ENCODE assay signal across 19 cellular contexts in genomic region chr18:23172981-23173380, GRCh38. TPM values are rescaled to one million over a fixed set of nuclear protein-coding genes. Genes with fewer than 3 reads are reported as not detected.
DNase-seq lines count a peak whose midpoint lies in the region; ATAC-seq, FAIRE-seq and TF ChIP-seq lines count a peak whose summit lies in the region.
"Had no signal": no experiment of that assay in that cellular context is flagged by ENCODE, and none has a peak within 500 bp of the region (broad histone marks: within the 10 kb centered on the region; RNA-seq: fewer than 3 reads in every experiment).

No MANE protein-coding gene starts in this region.

- SMC1A ChIA-PET in GM12878 (lab: Charles Lee; ENCODE audit: uncharacterized antibody, unreplicated experiment), result interaction anchor here (1.2 to 1.5 kb wide), 2 partner anchors 9 to 39 kb away, joined by 3 to 5 read pairs; no protein-coding TSS in a partner anchor

- in situ Hi-C loops in GM12878 (cut with MboI), result no loop called here

- no peak overlapping the region for H2AFZ ChIP-seq in GM12878 (ENCODE audit: control insufficient read depth, low read depth, low read length)
- H2AFZ ChIP-seq: GM23338 had no signal

- 88% methylated on average over 8 of the region's 8 CpGs for WGBS in GM12878 (ENCODE audit: insufficient coverage, insufficient replicate concordance, low lambda C conversion rate, missing lambda C conversion rate)
- WGBS in endodermal cell (ENCODE audit: insufficient coverage in 1 of 2, insufficient read length in 1 of 2), 2 experiments, result 93 to 100% methylated on average over 6 to 8 of the region's 8 CpGs

- H3K4me1 Mint-ChIP-seq in MCF 10A (ENCODE audit: insufficient read depth, unreplicated experiment) (peaks cover 6% of the 10 kb centered on the region), endodermal cell (peaks cover 38% of the 10 kb centered on the region)
- H3K4me1 Mint-ChIP-seq in T-helper 2 cell treated with Interferon-gamma antibody and Interleukin-4, amounts not matched to agents 5 μg/mL and 100 μg/mL, for 36 hours (ENCODE audit: low read depth), result no peaks in the 10 kb centered on the region
- no peaks in the 10 kb centered on the region for H3K4me1 Mint-ChIP-seq in CD4-positive, alpha-beta memory T cell
- H3K4me1 Mint-ChIP-seq: CD14-positive monocyte had no signal

- ATAC-seq in GM12878 (no peak), HG03521 (IDR thresholded peaks at IDR 0.05; ENCODE audit: unreplicated experiment) (no peak), GM18867 (IDR thresholded peaks at IDR 0.05; ENCODE audit: unreplicated experiment) (no peak)
- ATAC-seq: CD8-positive, alpha-beta T cell; GM23338; HCT116; HepG2 had no signal

- DNase-seq in breast epithelium (ENCODE audit: low spot score in 2 of 2) (no peak), MCF 10A (ENCODE audit: unreplicated experiment) (no peak), GM12878 (ENCODE audit: low read depth, low spot score) (no peak), endodermal cell (peak; percentile 40)
- no peak for DNase-seq in T-helper 2 cell treated with Interferon-gamma antibody and Interleukin-4, amounts not matched to agents 5 μg/mL and 100 μg/mL, for 36 hours (ENCODE audit: low spot score)
- DNase-seq in CD4-positive, alpha-beta memory T cell, result no peak
- DNase-seq: 8988T; Calu3; CD8-positive, alpha-beta T cell; DMS79 treated with DMSO at 0.1 percent for 48 hours; GF-D8; H7 had no signal

- TF ChIP-seq RAD21 in GM12878 (IDR thresholded peaks at IDR 0.05; ENCODE audit: insufficient read depth, low read depth, low read length), result no peak

- H3K4me3 Mint-ChIP-seq in MCF 10A (ENCODE audit: unreplicated experiment), result no peak overlapping the region
- no peak overlapping the region for H3K4me3 Mint-ChIP-seq in endodermal cell
- H3K4me3 Mint-ChIP-seq in T-helper 2 cell treated with Interferon-gamma antibody and Interleukin-4, amounts not matched to agents 5 μg/mL and 100 μg/mL, for 36 hours, result no peak overlapping the region
- H3K4me3 Mint-ChIP-seq in CD4-positive, alpha-beta memory T cell, result no peak overlapping the region
- H3K4me3 Mint-ChIP-seq: CD14-positive monocyte; CD8-positive, alpha-beta T cell; GM23338 had no signal

- no peak overlapping the region for H3K4me3 ChIP-seq in breast epithelium
- no peak overlapping the region for H3K4me3 ChIP-seq in GM12878
- H3K4me3 ChIP-seq in endodermal cell (ENCODE audit: low read length), result no peak overlapping the region
- no peak overlapping the region for H3K4me3 ChIP-seq in CD4-positive, alpha-beta memory T cell (ENCODE audit: low read length in 2 of 2)
- H3K4me3 ChIP-seq: BLaER1, GM23338 had no signal

- TF ChIP-seq EP300 in GM12878 (IDR thresholded peaks at IDR 0.05; ENCODE audit: borderline replicate concordance in 1 of 2, control insufficient read depth in 1 of 2, low read depth in 2 of 2, low read length in 2 of 2), result no peak

- TF ChIP-seq CTCF in breast epithelium (IDR thresholded peaks at IDR 0.05) (no peak), MCF 10A (IDR thresholded peaks at IDR 0.05; ENCODE audit: unreplicated experiment) (no peak), GM12878 (IDR thresholded peaks at IDR 0.05 in 2 of 3, conservative IDR thresholded peaks at IDR 0.05 in 1 of 3; ENCODE audit: control insufficient read depth in 2 of 3, extremely low read depth in 1 of 3, insufficient read depth in 1 of 3, low read depth in 3 of 3, low read length in 3 of 3) (no peak), endodermal cell (conservative IDR thresholded peaks at IDR 0.05) (no peak)

- FAIRE-seq in GM12878 (lab: Jason Lieb, UNC), result no peak
- FAIRE-seq: HepG2 had no signal

- H3K27me3 Mint-ChIP-seq in MCF 10A (ENCODE audit: insufficient read depth, unreplicated experiment) (no peaks in the 10 kb centered on the region), endodermal cell (ENCODE audit: insufficient read depth) (no peaks in the 10 kb centered on the region)
- H3K27me3 Mint-ChIP-seq in T-helper 2 cell treated with Interferon-gamma antibody and Interleukin-4, amounts not matched to agents 5 μg/mL and 100 μg/mL, for 36 hours (ENCODE audit: low read depth), result no peaks in the 10 kb centered on the region
- peaks cover 5 to 6% of the 10 kb centered on the region in 2 donors for H3K27me3 Mint-ChIP-seq in CD4-positive, alpha-beta memory T cell

- intact Hi-C loops in breast epithelium (cut with DNase I; ENCODE audit: low total_unique reads) (no loop called here), MCF 10A (cut with micrococcal nuclease) (no loop called here), GM12878 (cut with micrococcal nuclease; ENCODE audit: unreplicated experiment) (no loop called here)
- intact Hi-C loops in CD4-positive, alpha-beta memory T cell (cut with micrococcal nuclease), result no loop called here

- CTCF ChIA-PET in MCF 10A (lab: Yijun Ruan, JAX) (interaction anchor here (0.6 kb wide), 1 partner anchor 197 kb away, joined by 3 read pairs; no protein-coding TSS in a partner anchor), GM12878 (lab: Yijun Ruan, JAX) (interaction anchor here (0.7 to 0.8 kb wide), 2 partner anchors 14 to 94 kb away, joined by 3 to 5 read pairs; no protein-coding TSS in a partner anchor)
- CTCF ChIA-PET in CD4-positive, alpha-beta memory T cell (lab: Charles Lee; ENCODE audit: partially characterized antibody), result no interaction called here

- peak overlapping the region; percentile 19 to 38 for H3K27ac ChIP-seq in breast epithelium
- H3K27ac ChIP-seq in GM12878 (ENCODE audit: control insufficient read depth, insufficient read depth), result no peak overlapping the region
- H3K27ac ChIP-seq in endodermal cell (ENCODE audit: low read depth, low read length), result no peak overlapping the region
- no peak overlapping the region for H3K27ac ChIP-seq in CD4-positive, alpha-beta memory T cell (ENCODE audit: low read depth, low read length)
- H3K27ac ChIP-seq: BLaER1 had no signal

- POLR2A ChIA-PET in MCF 10A (lab: Yijun Ruan, JAX) (interaction anchor here (0.6 kb wide), 1 partner anchor 13 kb away, joined by 3 read pairs; no protein-coding TSS in a partner anchor), GM12878 (lab: Charles Lee) (no interaction called here)
- POLR2A ChIA-PET in CD4-positive, alpha-beta memory T cell (lab: Charles Lee; ENCODE audit: partially characterized antibody), result no interaction called here

- H3K27me3 ChIP-seq in breast epithelium, result no peaks in the 10 kb centered on the region
- no peaks in the 10 kb centered on the region for H3K27me3 ChIP-seq in GM12878 (replicated peaks in 1 of 2; ENCODE audit: control insufficient read depth in 2 of 2, insufficient read depth in 2 of 2, low read length in 1 of 2)
- H3K27me3 ChIP-seq in endodermal cell (ENCODE audit: control insufficient read depth, insufficient read depth, low read length, poor library complexity, severe bottlenecking), result no peaks in the 10 kb centered on the region
- H3K27me3 ChIP-seq in CD4-positive, alpha-beta memory T cell (ENCODE audit: insufficient read depth, low read length), result no peaks in the 10 kb centered on the region
- H3K27me3 ChIP-seq: BLaER1 had no signal

- H3K9ac ChIP-seq in GM12878 (ENCODE audit: control insufficient read depth, insufficient read depth, low read length), result no peak overlapping the region
- no peak overlapping the region for H3K9ac ChIP-seq in endodermal cell (ENCODE audit: extremely low read depth, low read length, poor library complexity, severe bottlenecking)
- H3K9ac ChIP-seq: BLaER1 had no signal

- H3K9me3 Mint-ChIP-seq in MCF 10A (ENCODE audit: unreplicated experiment) (no peaks in the 10 kb centered on the region), endodermal cell (no peaks in the 10 kb centered on the region)
- no peaks in the 10 kb centered on the region for H3K9me3 Mint-ChIP-seq in T-helper 2 cell treated with Interferon-gamma antibody and Interleukin-4, amounts not matched to agents 5 μg/mL and 100 μg/mL, for 36 hours
- no peaks in the 10 kb centered on the region for H3K9me3 Mint-ChIP-seq in CD4-positive, alpha-beta memory T cell
- H3K9me3 Mint-ChIP-seq: CD14-positive monocyte; CD8-positive, alpha-beta T cell; GM23338 had no signal

- H4K20me1 ChIP-seq in GM12878 (ENCODE audit: control insufficient read depth, insufficient read depth), result no peaks in the 10 kb centered on the region
- H4K20me1 ChIP-seq: BLaER1 had no signal

- H3K9me3 ChIP-seq in breast epithelium, result no peaks in the 10 kb centered on the region
- H3K9me3 ChIP-seq in GM12878 (replicated peaks; ENCODE audit: control insufficient read depth, insufficient read depth, low read length), result no peaks in the 10 kb centered on the region
- H3K9me3 ChIP-seq in endodermal cell (ENCODE audit: control insufficient read depth, low read length), result no peaks in the 10 kb centered on the region
- H3K9me3 ChIP-seq in CD4-positive, alpha-beta memory T cell (ENCODE audit: control insufficient read depth in 1 of 2, low read length in 2 of 2), result no peaks in the 10 kb centered on the region
- H3K9me3 ChIP-seq: BLaER1 had no signal

- H3K36me3 Mint-ChIP-seq in MCF 10A (ENCODE audit: insufficient read depth, unreplicated experiment), result no peaks in the 10 kb centered on the region
- H3K36me3 Mint-ChIP-seq in endodermal cell (ENCODE audit: low read depth), result no peaks in the 10 kb centered on the region
- H3K36me3 Mint-ChIP-seq in T-helper 2 cell treated with Interferon-gamma antibody and Interleukin-4, amounts not matched to agents 5 μg/mL and 100 μg/mL, for 36 hours (ENCODE audit: low read depth), result no peaks in the 10 kb centered on the region
- H3K36me3 Mint-ChIP-seq in CD4-positive, alpha-beta memory T cell, result no peaks in the 10 kb centered on the region
- H3K36me3 Mint-ChIP-seq: CD14-positive monocyte; CD8-positive, alpha-beta T cell had no signal

- H3K36me3 ChIP-seq in breast epithelium (no peaks in the 10 kb centered on the region), GM12878 (ENCODE audit: control insufficient read depth in 2 of 2, insufficient read depth in 2 of 2, low read length in 1 of 2) (peaks cover 0 to 8% of the 10 kb centered on the region in 2 experiments; a peak in 3 of 4 replicates), endodermal cell (ENCODE audit: control insufficient read depth, insufficient read depth, low read length) (no peaks in the 10 kb centered on the region)
- H3K36me3 ChIP-seq in CD4-positive, alpha-beta memory T cell (ENCODE audit: insufficient read depth, low read length), result no peaks in the 10 kb centered on the region
- H3K36me3 ChIP-seq: BLaER1 had no signal

- TF ChIP-seq POLR2A in breast epithelium (IDR thresholded peaks at IDR 0.05) (no peak), GM12878 (IDR thresholded peaks at IDR 0.05; ENCODE audit: low read depth, low read length) (no peak)

- BruUV-seq in MCF 10A (replicated peaks; lab: Mats Ljungman, UMichigan) (no TSS peak), GM12878 (replicated peaks; lab: Mats Ljungman, UMichigan) (TSS peak; percentile 4)

- H3K79me2 ChIP-seq in GM12878 (ENCODE audit: control insufficient read depth, insufficient read depth, low read length), result peaks cover 6% of the 10 kb centered on the region

- no peak overlapping the region for H3K27ac Mint-ChIP-seq in MCF 10A (ENCODE audit: low read depth, unreplicated experiment)
- H3K27ac Mint-ChIP-seq in endodermal cell, result no peak overlapping the region
- no peak overlapping the region for H3K27ac Mint-ChIP-seq in T-helper 2 cell treated with Interferon-gamma antibody and Interleukin-4, amounts not matched to agents 5 μg/mL and 100 μg/mL, for 36 hours
- no peak overlapping the region for H3K27ac Mint-ChIP-seq in CD4-positive, alpha-beta memory T cell
- H3K27ac Mint-ChIP-seq: CD8-positive, alpha-beta T cell; GM23338 had no signal

- H3K4me1 ChIP-seq in breast epithelium (no peaks in the 10 kb centered on the region), GM12878 (ENCODE audit: control insufficient read depth, insufficient read depth, low read length) (no peaks in the 10 kb centered on the region; the same call in 1 of the 2 replicates), endodermal cell (ENCODE audit: control insufficient read depth, insufficient read depth, low read length) (peaks cover under 1% of the 10 kb centered on the region)
- H3K4me1 ChIP-seq in CD4-positive, alpha-beta memory T cell (ENCODE audit: insufficient read depth, low read length), result no peaks in the 10 kb centered on the region

- RAD21 ChIA-PET in GM12878 (lab: Charles Lee; ENCODE audit: unreplicated experiment), result interaction anchor here (1.0 kb wide), 1 partner anchor 39 kb away, joined by 3 read pairs; no protein-coding TSS in a partner anchor

- no peak overlapping the region for H3K4me2 ChIP-seq in GM12878 (ENCODE audit: control insufficient read depth, insufficient read depth)
- H3K4me2 ChIP-seq: BLaER1, GM23338 had no signal

RNA-seq across cellular contexts. Expression of gene CABLES1, which starts 37.7 kb away (rescaled TPM):
- 10 to 100 TPM; 18.1 to 28.7 (median 22.3) TPM for total RNA-seq in breast epithelium
- 3.2 and 3.7 TPM in 2 replicates for total RNA-seq in MCF 10A (2022)
- total RNA-seq in GM12878 (2013; cell fraction: nucleolus; rRNA removed), result 89.9 and 109 TPM in 2 replicates
- 11.5 and 14.4 TPM in 2 replicates for total RNA-seq in GM12878 (2014; rRNA removed)
- total RNA-seq in GM12878 (2014; rRNA removed; fragmentation: Illumina TruSeq; extraction: Trizol), result 6.8 and 8.5 TPM in 2 replicates
- 14.5 and 15.6 TPM in 2 replicates for total RNA-seq in GM12878 (2021)
- 16.6 TPM for polyA plus RNA-seq in GM12878 (2011; ENCODE audit: low read depth)
- polyA plus RNA-seq in GM12878 (2011; rRNA removed), result 24.3 and 27.2 TPM in 2 replicates
- 20.0 and 24.5 TPM in 2 replicates for polyA plus RNA-seq in GM12878 (2011; cell fraction: cytosol; rRNA removed)
- polyA plus RNA-seq in GM12878 (2011; cell fraction: nucleus; rRNA removed), result 34.6 and 38.3 TPM in 2 replicates
- polyA plus RNA-seq in GM12878 (2012), result 21.2 and 25.6 TPM in 2 replicates
- polyA plus RNA-seq in GM12878 (2014; fragmentation: Illumina TruSeq; extraction: Trizol), result 9.4 and 13.3 TPM in 2 replicates
- polyA plus RNA-seq in GM12878 (2014; fragmentation: Nextera tagmentation; extraction: Ambion mirVana), result 1 to 10 TPM; 2.9 to 6.6 TPM
- polyA plus RNA-seq in GM12878 (2014; rRNA removed), result 8.0 and 8.8 TPM in 2 replicates
- 1 to 10 TPM; 3.4 to 4.9 TPM for polyA plus RNA-seq in GM12878 (2016; fragmentation: Nextera tagmentation; extraction: Ambion mirVana)
- polyA minus RNA-seq in GM12878 (2011; rRNA and poly(A)+ RNA removed), result 31.6 and 32.4 TPM in 2 replicates
- polyA minus RNA-seq in GM12878 (2011; cell fraction: cytosol; rRNA and poly(A)+ RNA removed), result 11.0 and 14.5 TPM in 2 replicates
- polyA minus RNA-seq in GM12878 (2011; cell fraction: nucleus; rRNA and poly(A)+ RNA removed), result 29.9 and 39.4 TPM in 2 replicates
- total RNA-seq in endodermal cell, result 10 to 100 TPM in 1 of 2 donors, 1 to 10 TPM in 1; 9.9 to 16.7 TPM
- 4.5 TPM for polyA plus RNA-seq in endodermal cell (2013, experiment 1 of 2)
- polyA plus RNA-seq in endodermal cell (2013, experiment 2 of 2), result 4.3 TPM
- under 1 TPM in 1 of 2 experiments, not detected in 1; 0.15 TPM for total RNA-seq in CD4-positive, alpha-beta memory T cell
- polyA plus RNA-seq in CD4-positive, alpha-beta memory T cell, result not detected

Comparison
In these comparisons a context has a peak if more than half of its experiments do, and no peak if none do; other contexts are left out.
1. H3K27ac ChIP-seq: peak in breast epithelium (2 of 2); none in GM12878 (single experiment), endodermal cell (single experiment) and CD4-positive, alpha-beta memory T cell (single experiment).